ENCODE assay signal across 23 cellular contexts in genomic region chr20:39873286-39873685, GRCh38.
"Had no signal": no experiment of that assay in that cellular context is flagged by ENCODE, and none has a peak within 500 bp of the region (broad histone marks: within the 10 kb centered on the region; RNA-seq: fewer than 3 reads in every experiment).

No MANE protein-coding gene starts in this region.

- H3K4me3 Mint-ChIP-seq: activated CD4-positive, alpha-beta T cell treated with anti-CD3 and anti-CD28 coated beads for 36 hours; activated naive CD8-positive, alpha-beta T cell; activated T-cell treated with anti-CD3 and anti-CD28 coated beads, Interleukin-2, amount 50 U/mL, for 24 hours; activated T-helper 17 cell treated with anti-CD3 and anti-CD28 coated beads, Interleukin-2, amount 50 U/mL, for 72 hours; immature natural killer cell; mesothelial cell of epicardium; natural killer cell; type B pancreatic cell had no signal

- H3K27me3 ChIP-seq: adrenal gland, ascending aorta, brain microvascular endothelial cell, left lung, testis, vagina had no signal

- ATAC-seq: activated T-helper 17 cell treated with anti-CD3 and anti-CD28 coated beads, Interleukin-2, amount 50 U/mL, for 72 hours had no signal

- H3K36me3 ChIP-seq: adrenal gland, ascending aorta, brain microvascular endothelial cell, left lung, prostate gland, spleen, vagina had no signal

- H3K27ac ChIP-seq: adrenal gland, ascending aorta, brain microvascular endothelial cell, left lung, prostate gland, spleen, testis, vagina had no signal

- H3K27me3 Mint-ChIP-seq: activated CD4-positive, alpha-beta T cell treated with anti-CD3 and anti-CD28 coated beads for 36 hours; activated T-cell treated with anti-CD3 and anti-CD28 coated beads, Interleukin-2, amount 50 U/mL, for 24 hours; type B pancreatic cell had no signal

- H3K27ac Mint-ChIP-seq: activated CD4-positive, alpha-beta T cell treated with anti-CD3 and anti-CD28 coated beads for 36 hours; activated naive CD8-positive, alpha-beta T cell; activated T-cell treated with anti-CD3 and anti-CD28 coated beads, Interleukin-2, amount 50 U/mL, for 24 hours; activated T-helper 17 cell treated with anti-CD3 and anti-CD28 coated beads, Interleukin-2, amount 50 U/mL, for 72 hours; immature natural killer cell; mesothelial cell of epicardium; natural killer cell; type B pancreatic cell had no signal

- H3K9me3 Mint-ChIP-seq: activated T-cell treated with anti-CD3 and anti-CD28 coated beads, Interleukin-2, amount 50 U/mL, for 24 hours; activated T-helper 17 cell treated with anti-CD3 and anti-CD28 coated beads, Interleukin-2, amount 50 U/mL, for 72 hours; natural killer cell; type B pancreatic cell had no signal

- DNase-seq: activated CD4-positive, alpha-beta T cell treated with anti-CD3 and anti-CD28 coated beads, Interleukin-2, amount 50 U/mL, for 4 hours; activated CD8-positive, alpha-beta memory T cell treated with anti-CD3 and anti-CD28 coated beads for 24 hours; activated CD8-positive, alpha-beta memory T cell treated with anti-CD3 and anti-CD28 coated beads, Interleukin-2, amount 50 U/mL, for 4 hours; activated naive CD4-positive, alpha-beta T cell; activated T-cell treated with anti-CD3 and anti-CD28 coated beads, Interleukin-2, amount 50 U/mL, for 24 hours; effector CD8-positive, alpha-beta T cell; immature natural killer cell; natural killer cell; stimulated activated CD4-positive, alpha-beta T cell treated with anti-CD3 and anti-CD28 coated beads, Interleukin-4, amount 100 ng/mL, for 1 hour; stimulated activated naive CD4-positive, alpha-beta T cell had no signal

- H3K4me3 ChIP-seq: adrenal gland, ascending aorta, left lung, prostate gland, testis, vagina had no signal

- H3K36me3 Mint-ChIP-seq: activated naive CD8-positive, alpha-beta T cell; immature natural killer cell; mesothelial cell of epicardium; natural killer cell had no signal

- H3K4me1 ChIP-seq: ascending aorta, left lung, prostate gland, testis had no signal

- H3K4me1 Mint-ChIP-seq: activated CD4-positive, alpha-beta T cell treated with anti-CD3 and anti-CD28 coated beads for 36 hours; activated T-helper 17 cell treated with anti-CD3 and anti-CD28 coated beads, Interleukin-2, amount 50 U/mL, for 72 hours; immature natural killer cell; natural killer cell had no signal
